In genomic region chr3:175355801-175356335, GRCh38 we compare ENCODE assay signal across 15 cellular contexts.
DNase-seq lines count a peak whose midpoint lies in the region; ATAC-seq, FAIRE-seq and TF ChIP-seq lines count a peak whose summit lies in the region.
"Had no signal": no experiment of that assay in that cellular context is flagged by ENCODE, and none has a peak within 500 bp of the region (broad histone marks: within the 10 kb centered on the region; RNA-seq: fewer than 3 reads in every experiment).

No MANE protein-coding gene starts in this region.

- no peak overlapping the region for H3K4me3 ChIP-seq in GM12878
- H3K4me3 ChIP-seq in HepG2 (replicated peaks in 1 of 3; ENCODE audit: insufficient read depth in 1 of 3, low read depth in 2 of 3, low read length in 3 of 3) = no peak overlapping the region
- H3K4me3 ChIP-seq: HAP-1 had no signal

- no peak overlapping the region for H3K27ac ChIP-seq in GM12878 (ENCODE audit: control insufficient read depth, insufficient read depth)
- no peak overlapping the region for H3K27ac ChIP-seq in HepG2 (ENCODE audit: extremely low read length, insufficient read depth, low read length)

- TF ChIP-seq CTCF in GM12878 (IDR thresholded peaks at IDR 0.05 in 2 of 3, conservative IDR thresholded peaks at IDR 0.05 in 1 of 3; ENCODE audit: control insufficient read depth in 2 of 3, extremely low read depth in 1 of 3, insufficient read depth in 1 of 3, low read depth in 3 of 3, low read length in 3 of 3) (no peak), HepG2 (CRISPR knock-in tag; IDR thresholded peaks at IDR 0.05) (no peak)

- POLR2A ChIA-PET in GM12878 (lab: Charles Lee) = interaction anchor here (1.3 to 2.8 kb wide), 5 partner anchors 9 to 87 kb away, joined by 4 to 30 read pairs (median 12); no protein-coding TSS in a partner anchor
- POLR2A ChIA-PET in HepG2 (lab: Yijun Ruan, JAX) = no interaction called here

- H3K27me3 ChIP-seq in GM12878 (replicated peaks in 1 of 2; ENCODE audit: control insufficient read depth in 2 of 2, insufficient read depth in 2 of 2, low read length in 1 of 2) (no peaks in the 10 kb centered on the region), HepG2 (ENCODE audit: control insufficient read depth in 1 of 2, insufficient read depth in 2 of 2, low read length in 2 of 2) (no peaks in the 10 kb centered on the region)

- no peak for TF ChIP-seq POLR2A in GM12878 (IDR thresholded peaks at IDR 0.05; ENCODE audit: low read depth, low read length)
- no peak for TF ChIP-seq POLR2A in HepG2 (IDR thresholded peaks at IDR 0.05; ENCODE audit: insufficient read depth in 1 of 2, low read depth in 2 of 2, low read length in 2 of 2)

- DNase-seq in MV-4-11 (lab: John Stamatoyannopoulos, UW) (peak; percentile 34), GM12878 (ENCODE audit: low read depth, low spot score) (peak; percentile 15), sciatic nerve (ENCODE audit: low spot score) (no peak), NCI-H187 treated with DMSO at 0.1 percent for 48 hours (lab: John Stamatoyannopoulos, UW) (no peak), SIG-M5 (lab: John Stamatoyannopoulos, UW) (no peak), HepG2 (ENCODE audit: low spot score) (no peak)
- DNase-seq: C1 segment of cervical spinal cord; Calu3; CD4-positive, alpha-beta T cell; DMS 273 treated with DMSO at 0.1 percent for 48 hours had no signal

- 0 out of 4 replicates have a peak, but pooled peaks of 1 of the 2 experiments have one; percentile 26 for TF ChIP-seq EP300 in GM12878 (IDR thresholded peaks at IDR 0.05; ENCODE audit: borderline replicate concordance in 1 of 2, control insufficient read depth in 1 of 2, low read depth in 2 of 2, low read length in 2 of 2)
- no peak for TF ChIP-seq EP300 in HepG2 (IDR thresholded peaks at IDR 0.05; ENCODE audit: low read depth in 2 of 2, low read length in 2 of 2)
- no peak for TF ChIP-seq EP300 in HepG2 (CRISPR knock-in tag; IDR thresholded peaks at IDR 0.05; ENCODE audit: borderline replicate concordance)

- ATAC-seq in GM18868 (IDR thresholded peaks at IDR 0.05; ENCODE audit: unreplicated experiment) (peak; percentile 61), HG03066 (IDR thresholded peaks at IDR 0.05; ENCODE audit: low read depth, unreplicated experiment) (peak; percentile 45), GM12878 (peak; percentile 81), sciatic nerve (no peak), HepG2 (no peak)

- H3K4me2 ChIP-seq in GM12878 (ENCODE audit: control insufficient read depth, insufficient read depth) (no peak overlapping the region), HepG2 (ENCODE audit: low read depth, low read length) (no peak overlapping the region)

- 13% methylated on average over 3 of the region's 3 CpGs for WGBS in GM12878 (ENCODE audit: insufficient coverage, insufficient replicate concordance, low lambda C conversion rate, missing lambda C conversion rate)
- 2% methylated on average over 3 of the region's 3 CpGs for WGBS in HepG2 (ENCODE audit: low lambda C conversion rate)

- no peak overlapping the region for H2AFZ ChIP-seq in GM12878 (ENCODE audit: control insufficient read depth, low read depth, low read length)
- H2AFZ ChIP-seq in HepG2 (ENCODE audit: low read length) = no peak overlapping the region

- H3K9ac ChIP-seq in GM12878 (ENCODE audit: control insufficient read depth, insufficient read depth, low read length) (no peak overlapping the region), HepG2 (ENCODE audit: insufficient read depth, low read depth, low read length) (no peak overlapping the region)

- CTCF ChIA-PET in GM12878 (lab: Yijun Ruan, JAX) (interaction anchor here (0.7 to 7.0 kb wide), 8 partner anchors 9 to 171 kb away, joined by 3 to 53 read pairs (median 3); no protein-coding TSS in a partner anchor), HepG2 (lab: Yijun Ruan, JAX; ENCODE audit: low intra/inter-chr PET ratio, low total read pairs) (no interaction called here)

- H3K36me3 ChIP-seq in GM12878 (ENCODE audit: control insufficient read depth in 2 of 2, insufficient read depth in 2 of 2, low read length in 1 of 2) (no peaks in the 10 kb centered on the region), HepG2 (replicated peaks in 1 of 2; ENCODE audit: control insufficient read depth in 1 of 2, insufficient read depth in 2 of 2, low read length in 2 of 2) (no peaks in the 10 kb centered on the region)
- H3K36me3 ChIP-seq: HAP-1 had no signal

- RAD21 ChIA-PET in GM12878 (lab: Charles Lee; ENCODE audit: unreplicated experiment) = interaction anchor here (0.7 to 5.4 kb wide), 19 partner anchors 10 to 96 kb away, joined by 3 to 122 read pairs (median 7); no protein-coding TSS in a partner anchor

- H4K20me1 ChIP-seq in GM12878 (ENCODE audit: control insufficient read depth, insufficient read depth) (no peaks in the 10 kb centered on the region), HepG2 (ENCODE audit: insufficient read depth, low read length) (no peaks in the 10 kb centered on the region)

- TF ChIP-seq RAD21 in GM12878 (IDR thresholded peaks at IDR 0.05; ENCODE audit: insufficient read depth, low read depth, low read length) (no peak), HepG2 (CRISPR knock-in tag; IDR thresholded peaks at IDR 0.05) (no peak)

- intact Hi-C loops in GM12878 (cut with micrococcal nuclease; ENCODE audit: unreplicated experiment) = loop anchor here (2.0 kb wide), 1 partner anchor 81 kb away; no protein-coding TSS in a partner anchor
- intact Hi-C loops in sciatic nerve (cut with DNase I) = no loop called here
- intact Hi-C loops in HepG2 (cut with micrococcal nuclease; ENCODE audit: unreplicated experiment) = no loop called here

- SMC1A ChIA-PET in GM12878 (lab: Charles Lee; ENCODE audit: uncharacterized antibody, unreplicated experiment) = interaction anchor here (0.8 to 8.1 kb wide), 24 partner anchors 10 to 138 kb away, joined by 3 to 164 read pairs (median 4); no protein-coding TSS in a partner anchor

- no peaks in the 10 kb centered on the region for H3K4me1 ChIP-seq in GM12878 (ENCODE audit: control insufficient read depth, insufficient read depth, low read length)
- H3K4me1 ChIP-seq in HepG2 (ENCODE audit: insufficient read depth, low read length) = no peaks in the 10 kb centered on the region
- H3K4me1 ChIP-seq: HAP-1 had no signal

- no TSS peak for BruUV-seq in GM12878 (replicated peaks; lab: Mats Ljungman, UMichigan)
- no TSS peak for BruUV-seq in HepG2 (replicated peaks; lab: Mats Ljungman, UMichigan)

- no peaks in the 10 kb centered on the region for H3K79me2 ChIP-seq in GM12878 (ENCODE audit: control insufficient read depth, insufficient read depth, low read length)
- H3K79me2 ChIP-seq in HepG2 (ENCODE audit: insufficient read depth, low read length) = no peaks in the 10 kb centered on the region

- H3K9me3 ChIP-seq in GM12878 (replicated peaks; ENCODE audit: control insufficient read depth, insufficient read depth, low read length) (no peaks in the 10 kb centered on the region), HepG2 (ENCODE audit: low read length) (peaks cover 7% of the 10 kb centered on the region)
- H3K9me3 ChIP-seq: HAP-1 had no signal

- FAIRE-seq in GM12878 (lab: Jason Lieb, UNC) (peak; percentile 77), HepG2 (lab: Jason Lieb, UNC) (no peak)
- FAIRE-seq: A204.1, H1 had no signal

- in situ Hi-C loops in GM12878 (cut with MboI) = no loop called here
- in situ Hi-C loops in HepG2 (cut with HindIII; ENCODE audit: extremely low pct_ligation_motif_present, low pct_unique_long_range_greater_than_20kb) = no loop called here

TF ChIP-seq in GM12878, 131 proteins besides CTCF, POLR2A, EP300 and RAD21 (continues in another document):
- TF ChIP-seq ETV6 (conservative IDR thresholded peaks at IDR 0.05 in 1 of 2, IDR thresholded peaks at IDR 0.05 in 1 of 2; ENCODE audit: borderline replicate concordance in 1 of 2, low read depth in 1 of 2) = no peak
- TF ChIP-seq DPF2 (IDR thresholded peaks at IDR 0.05) = peak; percentile 88
- TF ChIP-seq E4F1 (IDR thresholded peaks at IDR 0.05; ENCODE audit: borderline replicate concordance, partially characterized antibody) = no peak

TF ChIP-seq in HepG2, 621 proteins besides CTCF, POLR2A, EP300 and RAD21:
- TF ChIP-seq ZFP62 (CRISPR knock-in tag; IDR thresholded peaks at IDR 0.05) = no peak
- no peak for TF ChIP-seq MIER2 (CRISPR knock-in tag; IDR thresholded peaks at IDR 0.05)
- TF ChIP-seq PHF5A (CRISPR knock-in tag; IDR thresholded peaks at IDR 0.05; ENCODE audit: low read depth, unreplicated experiment) = no peak
- no peak for TF ChIP-seq ZNF510 (CRISPR knock-in tag; IDR thresholded peaks at IDR 0.05; ENCODE audit: low read depth)
- TF ChIP-seq RFXANK (CRISPR knock-in tag; IDR thresholded peaks at IDR 0.05) = no peak
- no peak for TF ChIP-seq TBX2 (CRISPR knock-in tag; IDR thresholded peaks at IDR 0.05; ENCODE audit: borderline replicate concordance)
- no peak for TF ChIP-seq ZSCAN29 (CRISPR knock-in tag; conservative IDR thresholded peaks at IDR 0.05)

Comparison
In these comparisons a context has a peak if more than half of its experiments do, and no peak if none do; other contexts are left out.
1. ATAC-seq: peak in GM18868 (single experiment), HG03066 (single experiment) and GM12878 (single experiment); none in sciatic nerve (single experiment) and HepG2 (single experiment).
2. DNase-seq: peak in MV-4-11 (single experiment) and GM12878 (single experiment); none in sciatic nerve (single experiment), NCI-H187 treated with DMSO at 0.1 percent for 48 hours (single experiment), SIG-M5 (single experiment) and HepG2 (single experiment).